ENCODE assay signal across 36 cellular contexts in genomic region chr3:42975955-42976354, GRCh38. TPM values are rescaled to one million over a fixed set of nuclear protein-coding genes. Genes with fewer than 3 reads are reported as not detected.
"Had no signal": no experiment of that assay in that cellular context is flagged by ENCODE, and none has a peak within 500 bp of the region (broad histone marks: within the 10 kb centered on the region; RNA-seq: fewer than 3 reads in every experiment).

No MANE protein-coding gene starts in this region.

- H3K4me3 ChIP-seq: MG63 had no signal

- H3K36me3 ChIP-seq: MG63 had no signal

- DNase-seq: Karpas-422, Kasumi-1, MG63, MM.1S, NCI-H1048, NCI-H1092, NCI-H1092 treated with DMSO at 0.1 percent for 48 hours, NCI-H1105, NCI-H1105 treated with DMSO at 0.1 percent for 48 hours, NCI-H1417, NCI-H1417 treated with DMSO at 0.1 percent for 48 hours, NCI-H1436, NCI-H1436 treated with DMSO at 0.1 percent for 48 hours, NCI-H146, NCI-H1694, NCI-H1694 treated with DMSO at 0.1 percent for 48 hours, NCI-H187, NCI-H187 treated with DMSO at 0.1 percent for 48 hours, NCI-H1930, NCI-H2029, NCI-H2029 treated with DMSO at 0.1 percent for 48 hours, NCI-H2081, NCI-H2081 treated with DMSO at 0.1 percent for 48 hours, NCI-H2107, NCI-H2171, NCI-H2171 treated with DMSO at 0.1 percent for 48 hours, NCI-H2227 treated with DMSO at 0.1 percent for 48 hours, NCI-H226, NCI-H345, NCI-H446, NCI-H446 treated with DMSO at 0.1 percent for 48 hours, NCI-H510A, NCI-H510A treated with DMSO at 0.1 percent for 48 hours had no signal

RNA-seq across cellular contexts. Expression of gene GASK1A, which starts 3.2 kb away (rescaled TPM):
- total RNA-seq: LHCN-M2, MCF 10A, NCI-H460 had no signal
